In the genomic region with DNA sequence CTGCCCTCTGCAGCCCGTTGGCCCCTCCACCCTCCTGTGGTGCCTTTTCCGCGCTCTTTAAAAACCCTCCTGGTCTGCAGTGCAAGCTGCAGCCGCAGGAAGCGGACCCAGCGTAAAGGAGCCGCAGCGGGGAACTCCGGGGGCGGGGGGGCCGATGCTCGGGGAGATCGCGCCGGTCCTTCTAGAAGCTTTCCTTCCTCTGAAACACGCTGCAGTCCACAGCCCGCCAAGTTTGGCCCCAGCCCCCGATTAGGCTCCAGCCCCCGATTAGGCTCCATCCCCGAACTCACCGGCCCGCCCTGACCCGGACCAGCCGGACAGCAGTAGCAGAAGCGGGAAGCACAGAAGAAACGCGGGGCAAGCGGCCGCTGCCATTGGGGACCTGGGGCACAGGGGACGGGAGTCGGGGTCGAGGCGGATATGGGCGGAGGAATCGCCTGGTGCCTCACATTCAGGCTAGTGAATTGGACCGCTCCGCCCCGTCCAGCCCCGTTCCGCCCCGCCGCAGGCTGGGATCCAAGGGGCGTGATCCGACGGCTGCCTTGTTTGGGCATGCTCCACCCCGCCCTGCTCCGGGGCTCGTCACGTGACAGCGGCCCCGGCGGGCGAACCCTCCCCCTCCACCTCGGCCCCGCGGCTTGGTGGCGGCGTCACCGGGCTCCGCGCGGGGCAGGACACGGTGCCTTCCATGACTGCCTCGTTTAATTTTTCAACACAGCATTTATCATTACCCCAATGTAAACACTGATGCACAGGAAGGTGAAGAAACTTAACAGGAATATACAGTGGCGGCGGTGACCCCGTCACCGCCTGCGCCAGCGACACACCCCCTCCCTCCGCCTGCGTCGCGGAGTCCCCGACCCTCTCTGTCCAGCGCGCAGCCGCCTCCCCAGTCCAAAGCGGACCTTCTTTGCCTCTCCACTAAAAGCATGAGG, we compare ENCODE assay signal across 8 cellular contexts. TPM values are rescaled to one million over a fixed set of nuclear protein-coding genes. Genes with fewer than 3 reads are reported as not detected.
DNase-seq lines count a peak whose midpoint lies in the region; ATAC-seq, FAIRE-seq and TF ChIP-seq lines count a peak whose summit lies in the region.

No MANE protein-coding gene starts in this region.

- POLR2A ChIA-PET in naive thymus-derived CD4-positive, alpha-beta T cell (lab: Charles Lee), result no interaction called here

- intact Hi-C loops in naive thymus-derived CD4-positive, alpha-beta T cell (cut with micrococcal nuclease), result loop anchor here (1.0 to 10.0 kb wide), 15 partner anchors 12 to 1450 kb away; partner anchors contain the start of genes LRP11 (in 2 of the 2), NUP43 (in 2 of the 2), ULBP1 (in 2 of the 2) and ULBP3 (in 2 of the 2)

- H3K36me3 Mint-ChIP-seq in naive thymus-derived CD4-positive, alpha-beta T cell, result peaks cover 0 to 26% (median 0%) of the 10 kb centered on the region in 5 donors

- peaks cover 0 to 5% (median 0%) of the 10 kb centered on the region in 11 donors for H3K9me3 Mint-ChIP-seq in naive thymus-derived CD4-positive, alpha-beta T cell

- H2AFZ ChIP-seq in KMS-11 (ENCODE audit: low read depth), result peak overlapping the region; percentile 92

- H3K27ac ChIP-seq in KMS-11, result peak overlapping the region; percentile 58
- peak overlapping the region; percentile 75 for H3K27ac ChIP-seq in naive thymus-derived CD4-positive, alpha-beta T cell (ENCODE audit: low read depth, low read length)

- peak; percentile 64 for ATAC-seq in GM21737 (IDR thresholded peaks at IDR 0.05; ENCODE audit: unreplicated experiment)
- peak; percentile 89 for ATAC-seq in naive thymus-derived CD4-positive, alpha-beta T cell

- peaks cover 15 to 35% (median 19%) of the 10 kb centered on the region in 5 donors for H3K27me3 Mint-ChIP-seq in naive thymus-derived CD4-positive, alpha-beta T cell

- H3K9ac ChIP-seq in KMS-11, result peak overlapping the region; percentile 49; the same call in 1 of the 2 replicates

- CTCF ChIA-PET in naive thymus-derived CD4-positive, alpha-beta T cell (lab: Charles Lee), result no interaction called here

- no peaks in the 10 kb centered on the region for H4K20me1 ChIP-seq in KMS-11 (ENCODE audit: insufficient read depth)

- H3K36me3 ChIP-seq in KMS-11 (ENCODE audit: insufficient read depth), result no peaks in the 10 kb centered on the region
- no peaks in the 10 kb centered on the region for H3K36me3 ChIP-seq in naive thymus-derived CD4-positive, alpha-beta T cell (ENCODE audit: control insufficient read depth in 2 of 3, insufficient read depth in 3 of 3, low read length in 3 of 3)

- peak overlapping the region; percentile 31 to 95 (median 85) for H3K27ac Mint-ChIP-seq in naive thymus-derived CD4-positive, alpha-beta T cell

- FAIRE-seq in RCC 7860 (lab: Jason Lieb, UNC), result no peak

- no peaks in the 10 kb centered on the region for H3K79me2 ChIP-seq in KMS-11 (ENCODE audit: insufficient read depth, low read depth)

- TF ChIP-seq CTCF in KMS-11 (conservative IDR thresholded peaks at IDR 0.05; ENCODE audit: low read depth, low read length) (no peak), fibroblast of mammary gland (conservative IDR thresholded peaks at IDR 0.05; ENCODE audit: control insufficient read depth, insufficient read depth, low read depth, low read length) (no peak)

- no peaks in the 10 kb centered on the region for H3K9me3 ChIP-seq in naive thymus-derived CD4-positive, alpha-beta T cell (ENCODE audit: control insufficient read depth in 2 of 3, low read length in 3 of 3)

- H3K4me3 ChIP-seq in KMS-11 (IDR thresholded peaks at IDR 0.05; ENCODE audit: insufficient read depth, low read depth, low read length) (no peak overlapping the region), fibroblast of mammary gland (ENCODE audit: control insufficient read depth, low read depth, low read length) (peak overlapping the region; percentile 70)
- peak overlapping the region; percentile 87 for H3K4me3 ChIP-seq in naive thymus-derived CD4-positive, alpha-beta T cell (ENCODE audit: low read length)

- DNase-seq in DMS53 (lab: John Stamatoyannopoulos, UW) (peak; percentile 94), RCC 7860 (ENCODE audit: low spot score) (peak; percentile 76), activated T-helper 1 cell treated with Interleukin-2 at 50 U/mL for 16 hours (ENCODE audit: low read depth) (peak; percentile 80), fibroblast of mammary gland (ENCODE audit: low read depth) (peak; percentile 81)
- peak; percentile 73 to 91 (median 82) for DNase-seq in naive thymus-derived CD4-positive, alpha-beta T cell
- DNase-seq in stimulated activated CD8-positive, alpha-beta memory T cell treated with anti-CD3 and anti-CD28 coated beads, Interleukin-7, amount 100 ng/mL, for 48 hours (ENCODE audit: extremely low read depth in 1 of 2, low read depth in 1 of 2), result peak; percentile 74 to 88

- H3K4me1 Mint-ChIP-seq in naive thymus-derived CD4-positive, alpha-beta T cell, result peaks cover 7 to 56% (median 20%) of the 10 kb centered on the region in 7 donors

- H3K27me3 ChIP-seq in KMS-11 (ENCODE audit: insufficient read depth, low read depth), result peaks cover 25% of the 10 kb centered on the region
- peaks cover 0 to 3% of the 10 kb centered on the region in 2 donors for H3K27me3 ChIP-seq in naive thymus-derived CD4-positive, alpha-beta T cell (ENCODE audit: control insufficient read depth in 2 of 2, insufficient read depth in 2 of 2, low read length in 2 of 2)

- peaks cover 64% of the 10 kb centered on the region for H3K4me1 ChIP-seq in KMS-11 (ENCODE audit: low read depth, poor library complexity, severe bottlenecking)
- peaks cover 13 to 31% of the 10 kb centered on the region in 2 donors for H3K4me1 ChIP-seq in naive thymus-derived CD4-positive, alpha-beta T cell (ENCODE audit: control insufficient read depth in 2 of 2, insufficient read depth in 2 of 2, low read length in 2 of 2)

- H3K4me2 ChIP-seq in KMS-11, result peak overlapping the region; percentile 97

- H3K4me3 Mint-ChIP-seq in naive thymus-derived CD4-positive, alpha-beta T cell, result peak overlapping the region; percentile 78 to 96 (median 91)

RNA-seq across cellular contexts. Expression of gene RAET1L, which starts 20.3 kb away (rescaled TPM):
- total RNA-seq in naive thymus-derived CD4-positive, alpha-beta T cell, result not detected
- not detected for polyA plus RNA-seq in naive thymus-derived CD4-positive, alpha-beta T cell

RNA-seq across cellular contexts. Expression of gene ULBP1, which starts 41.3 kb away (rescaled TPM):
- 1 to 10 TPM in 1 of 5 experiments, not detected in 4; 1.4 TPM for total RNA-seq in naive thymus-derived CD4-positive, alpha-beta T cell
- polyA plus RNA-seq in naive thymus-derived CD4-positive, alpha-beta T cell, result not detected
